In the genomic region with DNA sequence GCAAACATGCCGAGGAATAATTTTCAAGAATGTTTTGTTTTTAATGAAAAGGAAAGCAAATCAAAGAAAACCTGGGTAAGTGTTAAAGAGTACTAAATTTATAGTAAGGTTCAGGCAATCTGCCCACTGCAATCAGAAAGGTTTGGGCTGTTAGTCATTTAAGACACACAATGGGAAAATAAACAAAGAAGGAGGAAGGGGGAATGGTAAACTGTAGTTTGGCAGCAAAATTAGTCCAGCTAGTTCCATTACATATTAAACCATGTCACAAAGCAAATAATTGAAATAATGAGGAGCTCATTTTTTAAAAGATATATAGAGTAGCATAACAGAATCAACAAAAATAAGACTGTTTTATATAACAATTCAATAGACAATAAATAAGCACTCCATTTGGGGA, we compare ENCODE assay signal across 17 cellular contexts.
A peak's percentile ranks its signal among the peaks of the same experiment; 100 is the strongest.
DNase-seq lines count a peak whose midpoint lies in the region; ATAC-seq and TF ChIP-seq lines count a peak whose summit lies in the region.
"Had no signal": no experiment of that assay in that cellular context is flagged by ENCODE, and none has a peak within 500 bp of the region (broad histone marks: within the 10 kb centered on the region; RNA-seq: fewer than 3 reads in every experiment).

No MANE protein-coding gene starts in this region.

- BruUV-seq in PC-3 (replicated peaks; lab: Mats Ljungman, UMichigan): no TSS peak

- POLR2A ChIA-PET in PC-3 (lab: Charles Lee; ENCODE audit: unreplicated experiment): interaction anchor here (0.5 to 1.0 kb wide), 3 partner anchors 127 to 1143 kb away, joined by 4 to 14 read pairs (median 7); no protein-coding TSS in a partner anchor

- H4K20me1 ChIP-seq in GM23248 (ENCODE audit: insufficient read depth) (no peaks in the 10 kb centered on the region), PC-3 (ENCODE audit: low read length) (no peaks in the 10 kb centered on the region)

- no peak for TF ChIP-seq POLR2A in esophagus muscularis mucosa (IDR thresholded peaks at IDR 0.05; ENCODE audit: low read depth)

- H3K27ac ChIP-seq in 22Rv1 (peak overlapping the region; percentile 21), GM23248 (no peak overlapping the region), PC-3 (ENCODE audit: low read length) (peak overlapping the region; percentile 95), esophagus muscularis mucosa (replicated peaks in 1 of 4) (no peak overlapping the region)
- H3K27ac ChIP-seq: adrenal gland had no signal

- H3K4me1 ChIP-seq in GM23248 (ENCODE audit: insufficient read depth) (peaks cover 16% of the 10 kb centered on the region), PC-3 (ENCODE audit: insufficient read depth, low read length) (peaks cover 40% of the 10 kb centered on the region), esophagus muscularis mucosa (no peaks in the 10 kb centered on the region)
- H3K4me1 ChIP-seq: adrenal gland had no signal

- DNase-seq in GM23248 (peak; percentile 33), PC-3 (peak; percentile 82), fibroblast of pulmonary artery (ENCODE audit: low read depth) (peak; percentile 38), esophagus muscularis mucosa (ENCODE audit: extremely low spot score) (no peak)
- no peak for DNase-seq in activated CD4-positive, alpha-beta T cell treated with anti-CD3 and anti-CD28 coated beads, Interleukin-2, amount 50 U/mL, for 48 hours
- DNase-seq: ACHN; activated CD4-positive, alpha-beta T cell treated with anti-CD3 and anti-CD28 coated beads for 36 hours; activated T-cell treated with anti-CD3 and anti-CD28 coated beads, Interleukin-2, amount 50 U/mL, for 24 hours; adrenal gland; MV-4-11; NCI-H524; occipital lobe; small intestine; T-helper 17 cell had no signal

- H3K4me3 ChIP-seq in GM23248 (no peak overlapping the region), PC-3 (ENCODE audit: low read length) (peak overlapping the region; percentile 54), fibroblast of pulmonary artery (replicated peaks; ENCODE audit: low read depth, low read length) (no peak overlapping the region), esophagus muscularis mucosa (no peak overlapping the region)
- H3K4me3 ChIP-seq: adrenal gland had no signal

- no peaks in the 10 kb centered on the region for H3K36me3 ChIP-seq in GM23248 (ENCODE audit: low read depth)
- no peaks in the 10 kb centered on the region for H3K36me3 ChIP-seq in PC-3 (ENCODE audit: low read depth, low read length)
- H3K36me3 ChIP-seq in esophagus muscularis mucosa: no peaks in the 10 kb centered on the region
- H3K36me3 ChIP-seq: adrenal gland had no signal

- H3K79me2 ChIP-seq in GM23248 (ENCODE audit: insufficient read depth) (no peaks in the 10 kb centered on the region), PC-3 (ENCODE audit: low read length) (no peaks in the 10 kb centered on the region)

- H3F3A ChIP-seq in GM23248 (ENCODE audit: insufficient read depth) (no peaks in the 10 kb centered on the region), PC-3 (ENCODE audit: low read length, unreplicated experiment) (no peaks in the 10 kb centered on the region)

- no peaks in the 10 kb centered on the region for H3K9me2 ChIP-seq in GM23248 (ENCODE audit: insufficient read depth)
- H3K9me2 ChIP-seq in PC-3 (replicated peaks; ENCODE audit: low read length): no peaks in the 10 kb centered on the region

- H3K4me2 ChIP-seq in GM23248 (ENCODE audit: unreplicated experiment): peak overlapping the region; percentile 12
- H3K4me2 ChIP-seq in PC-3 (ENCODE audit: low read length): peak overlapping the region; percentile 86

- H2AFZ ChIP-seq in GM23248: no peak overlapping the region
- H2AFZ ChIP-seq in PC-3 (ENCODE audit: low read length): peak overlapping the region; percentile 53

- H3K9ac ChIP-seq in GM23248 (no peak overlapping the region), PC-3 (ENCODE audit: low read length) (peak overlapping the region; percentile 70)

- CTCF ChIA-PET in PC-3 (lab: Charles Lee): interaction anchor here (0.6 to 1.4 kb wide), 4 partner anchors 26 to 689 kb away, joined by 3 to 5 read pairs (median 4); no protein-coding TSS in a partner anchor

- no peak for TF ChIP-seq CTCF in 22Rv1 (IDR thresholded peaks at IDR 0.05)
- TF ChIP-seq CTCF in PC-3 (conservative IDR thresholded peaks at IDR 0.05; ENCODE audit: low read depth, low read length): no peak
- TF ChIP-seq CTCF in fibroblast of pulmonary artery (IDR thresholded peaks at IDR 0.05; ENCODE audit: low read length, missing control alignments): no peak
- no peak for TF ChIP-seq CTCF in esophagus muscularis mucosa (IDR thresholded peaks at IDR 0.05)

- intact Hi-C loops in PC-3 (cut with micrococcal nuclease): loop anchor here (1.0 to 5.0 kb wide), 2 partner anchors 81 to 127 kb away; no protein-coding TSS in a partner anchor
- intact Hi-C loops in esophagus muscularis mucosa (cut with DNase I): no loop called here

- H3K27me3 ChIP-seq in GM23248 (replicated peaks; ENCODE audit: insufficient read depth): peaks cover 5% of the 10 kb centered on the region; the same call in 1 of the 2 replicates
- no peaks in the 10 kb centered on the region for H3K27me3 ChIP-seq in PC-3 (ENCODE audit: low read length)
- H3K27me3 ChIP-seq in esophagus muscularis mucosa: peaks cover 0 to 41% (median 0%) of the 10 kb centered on the region in 4 donors

- H3K9me3 ChIP-seq in GM23248 (ENCODE audit: low read depth) (no peaks in the 10 kb centered on the region), PC-3 (ENCODE audit: low read length) (no peaks in the 10 kb centered on the region), esophagus muscularis mucosa (no peaks in the 10 kb centered on the region)
- H3K9me3 ChIP-seq: adrenal gland had no signal

- in situ Hi-C loops in GM23248 (cut with MboI): no loop called here

- ATAC-seq in PC-3 (peak; percentile 82), GM18502 (IDR thresholded peaks at IDR 0.05; ENCODE audit: poor library complexity, unreplicated experiment) (no peak), HG03354 (IDR thresholded peaks at IDR 0.05; ENCODE audit: poor library complexity, severe bottlenecking, unreplicated experiment) (no peak)
- ATAC-seq: activated CD4-positive, alpha-beta T cell treated with anti-CD3 and anti-CD28 coated beads for 36 hours; T-helper 17 cell had no signal

- TF ChIP-seq EP300 in esophagus muscularis mucosa (IDR thresholded peaks at IDR 0.05): no peak

- WGBS in GM23248 (ENCODE audit: low coverage in 1 of 2, low lambda C conversion rate in 2 of 2, missing lambda C conversion rate in 2 of 2), 2 experiments: 0 to 2% methylated on average over 1 of the region's 1 CpG
- 34% methylated on average over 1 of the region's 1 CpG for WGBS in esophagus muscularis mucosa

Comparison
In these comparisons a context has a peak if more than half of its experiments do, and no peak if none do; other contexts are left out.
1. H3K27ac ChIP-seq: peak in 22Rv1 (single experiment) and PC-3 (single experiment); none in GM23248 (single experiment) and esophagus muscularis mucosa (0 of 4).
2. DNase-seq: peak in GM23248 (single experiment), PC-3 (single experiment) and fibroblast of pulmonary artery (single experiment); none in esophagus muscularis mucosa (single experiment) and activated CD4-positive, alpha-beta T cell treated with anti-CD3 and anti-CD28 coated beads, Interleukin-2, amount 50 U/mL, for 48 hours (0 of 2).